ENCODE assay signal across 21 cellular contexts in genomic region chr1:221085712-221086111, GRCh38.
DNase-seq lines count a peak whose midpoint lies in the region; ATAC-seq and TF ChIP-seq lines count a peak whose summit lies in the region.
"Had no signal": no experiment of that assay in that cellular context is flagged by ENCODE, and none has a peak within 500 bp of the region (broad histone marks: within the 10 kb centered on the region; RNA-seq: fewer than 3 reads in every experiment).

No MANE protein-coding gene starts in this region.

- H3K9me3 ChIP-seq in mesenchymal stem cell (ENCODE audit: control insufficient read depth, low read length), result no peaks in the 10 kb centered on the region

- no peak overlapping the region for H3K23ac ChIP-seq in mesenchymal stem cell (ENCODE audit: low read length in 2 of 2)

- H3K27me3 ChIP-seq in mesenchymal stem cell (ENCODE audit: control insufficient read depth in 1 of 2, insufficient read depth in 1 of 2, low read length in 2 of 2), result no peaks in the 10 kb centered on the region

- no peak overlapping the region for H3K27ac ChIP-seq in mesenchymal stem cell (ENCODE audit: low read length, poor library complexity, severe bottlenecking)
- H3K27ac ChIP-seq: 22Rv1 had no signal

- no peaks in the 10 kb centered on the region for H3K27me3 Mint-ChIP-seq in WTC11 (ENCODE audit: low read depth)
- H3K27me3 Mint-ChIP-seq: CD4-positive, CD25-positive, alpha-beta regulatory T cell; central memory CD8-positive, alpha-beta T cell; stimulated activated naive B cell treated with anti-CD40 and anti-IgM and Interleukin-4, amounts not matched to agents 10 μg/mL and 1 μg/mL and 100 μg/mL, for 72 hours had no signal

- WGBS in mesenchymal stem cell, result 38% methylated on average over 1 of the region's 1 CpG

- H3K9me3 Mint-ChIP-seq in WTC11, result no peaks in the 10 kb centered on the region
- H3K9me3 Mint-ChIP-seq: type B pancreatic cell had no signal

- POLR2A ChIA-PET in GM10248 (lab: Yijun Ruan, JAX), result no interaction called here
- POLR2A ChIA-PET in WTC11 (lab: Charles Lee), result no interaction called here

- H3K4ac ChIP-seq in mesenchymal stem cell (ENCODE audit: low read depth in 1 of 2, low read length in 2 of 2), result no peak overlapping the region

- no peak overlapping the region for H3K4me3 ChIP-seq in mesenchymal stem cell (ENCODE audit: insufficient read depth in 1 of 2, low read depth in 1 of 2, low read length in 2 of 2)

- H2AFZ ChIP-seq in mesenchymal stem cell (ENCODE audit: low read depth, low read length), result no peak overlapping the region

- H2BK15ac ChIP-seq in mesenchymal stem cell (ENCODE audit: low read depth, poor library complexity, severe bottlenecking), result no peak overlapping the region

- ATAC-seq in WTC11, result no peak
- ATAC-seq: activated T-cell treated with anti-CD3 and anti-CD28 coated beads, Interleukin-2, amount 50 U/mL, for 72 hours; stimulated activated naive B cell treated with anti-CD40 and anti-IgM and Interleukin-4, amounts not matched to agents 10 μg/mL and 1 μg/mL and 100 μg/mL, for 72 hours had no signal

- DNase-seq in NCI-H82 (lab: John Stamatoyannopoulos, UW), result peak; percentile 60
- DNase-seq in NCI-H82 treated with DMSO at 0.1 percent for 48 hours (lab: John Stamatoyannopoulos, UW; ENCODE audit: unreplicated experiment), result no peak
- peak; percentile 44 for DNase-seq in EL
- peak; percentile 52 for DNase-seq in NOMO-1 treated with DMSO at 0.1 percent for 48 hours (lab: John Stamatoyannopoulos, UW; ENCODE audit: unreplicated experiment)
- peak; percentile 14 for DNase-seq in mesenchymal stem cell
- DNase-seq in GM10248 (ENCODE audit: extremely low spot score), result no peak
- DNase-seq in hepatic stellate cell (ENCODE audit: low spot score), result no peak
- no peak for DNase-seq in WTC11 (ENCODE audit: low spot score)
- DNase-seq: activated CD4-positive, alpha-beta T cell treated with anti-CD3 and anti-CD28 coated beads, Interleukin-2, amount 50 U/mL, for 48 hours; activated T-cell treated with anti-CD3 and anti-CD28 coated beads, Interleukin-2, amount 50 U/mL, for 72 hours; Calu3; CD4-positive, CD25-positive, alpha-beta regulatory T cell; DND-41; hippocampal formation; NCI-H1930; NCI-H510A treated with DMSO at 0.1 percent for 48 hours; stimulated activated naive B cell treated with anti-CD40 and anti-IgM and Interleukin-4, amounts not matched to agents 10 μg/mL and 1 μg/mL and 100 μg/mL, for 72 hours had no signal

- H3K79me1 ChIP-seq in mesenchymal stem cell (replicated peaks; ENCODE audit: low read length, poor library complexity, severe bottlenecking), result no peaks in the 10 kb centered on the region

- no peak overlapping the region for H2BK120ac ChIP-seq in mesenchymal stem cell (ENCODE audit: low read depth, low read length)

- no peak overlapping the region for H4K8ac ChIP-seq in mesenchymal stem cell (ENCODE audit: low read length)

- H2BK12ac ChIP-seq in mesenchymal stem cell (ENCODE audit: low read length in 2 of 2), result no peak overlapping the region

- H3K4me3 Mint-ChIP-seq in WTC11, result no peak overlapping the region
- H3K4me3 Mint-ChIP-seq: activated T-cell treated with anti-CD3 and anti-CD28 coated beads, Interleukin-2, amount 50 U/mL, for 72 hours; CD4-positive, CD25-positive, alpha-beta regulatory T cell; central memory CD8-positive, alpha-beta T cell; nephron; stimulated activated naive B cell treated with anti-CD40 and anti-IgM and Interleukin-4, amounts not matched to agents 10 μg/mL and 1 μg/mL and 100 μg/mL, for 72 hours; type B pancreatic cell had no signal

- no peak overlapping the region for H3K27ac Mint-ChIP-seq in WTC11
- H3K27ac Mint-ChIP-seq: activated T-cell treated with anti-CD3 and anti-CD28 coated beads, Interleukin-2, amount 50 U/mL, for 72 hours; CD4-positive, CD25-positive, alpha-beta regulatory T cell; nephron; stimulated activated naive B cell treated with anti-CD40 and anti-IgM and Interleukin-4, amounts not matched to agents 10 μg/mL and 1 μg/mL and 100 μg/mL, for 72 hours; type B pancreatic cell had no signal

- H3K36me3 Mint-ChIP-seq in WTC11, result no peaks in the 10 kb centered on the region
- H3K36me3 Mint-ChIP-seq: CD4-positive, CD25-positive, alpha-beta regulatory T cell; type B pancreatic cell had no signal

- H4K91ac ChIP-seq in mesenchymal stem cell (ENCODE audit: low read length), result no peak overlapping the region

- H2BK5ac ChIP-seq in mesenchymal stem cell (ENCODE audit: low read depth, low read length, poor library complexity, severe bottlenecking), result no peak overlapping the region

- no peaks in the 10 kb centered on the region for H3K36me3 ChIP-seq in mesenchymal stem cell (ENCODE audit: control insufficient read depth in 1 of 2, insufficient read depth in 2 of 2, low read depth in 1 of 2, low read length in 2 of 2)

- H2AK5ac ChIP-seq in mesenchymal stem cell (ENCODE audit: low read length, severe bottlenecking), result no peak overlapping the region

- H3K18ac ChIP-seq in mesenchymal stem cell (ENCODE audit: low read depth in 1 of 2, low read length in 2 of 2), result no peak overlapping the region

- CTCF ChIA-PET in GM10248 (lab: Yijun Ruan, JAX) (interaction anchor here (2.5 kb wide), 1 partner anchor 14 kb away, joined by 7 read pairs; no protein-coding TSS in a partner anchor), WTC11 (lab: Charles Lee) (no interaction called here)

- TF ChIP-seq CTCF in GM10248 (IDR thresholded peaks at IDR 0.05; ENCODE audit: control extremely low read depth, extremely low read depth, low read depth, missing control alignments) (no peak), WTC11 (IDR thresholded peaks at IDR 0.05) (no peak)

- H3K14ac ChIP-seq in mesenchymal stem cell (ENCODE audit: low read length in 2 of 2), result no peak overlapping the region

- no peak overlapping the region for H3K9ac ChIP-seq in mesenchymal stem cell (ENCODE audit: low read length)

- peaks cover 2% of the 10 kb centered on the region for H3K4me1 ChIP-seq in mesenchymal stem cell (ENCODE audit: control insufficient read depth, insufficient read depth, low read depth, low read length)

- no peak overlapping the region for H3K4me2 ChIP-seq in mesenchymal stem cell (ENCODE audit: low read length, poor library complexity, severe bottlenecking)

- no peaks in the 10 kb centered on the region for H3K4me1 Mint-ChIP-seq in WTC11
- H3K4me1 Mint-ChIP-seq: CD4-positive, CD25-positive, alpha-beta regulatory T cell; central memory CD8-positive, alpha-beta T cell; nephron had no signal

TF ChIP-seq in WTC11, 78 proteins besides CTCF, POLR2A, EP300 and RAD21:
- TF ChIP-seq GTF2I (CRISPR knock-in tag; conservative IDR thresholded peaks at IDR 0.05) (no peak), NR1H2 (CRISPR knock-in tag; IDR thresholded peaks at IDR 0.05) (no peak), FOXP4 (CRISPR knock-in tag; IDR thresholded peaks at IDR 0.05) (no peak), ZBTB21 (CRISPR knock-in tag; IDR thresholded peaks at IDR 0.05; ENCODE audit: borderline replicate concordance) (no peak), SP1 (CRISPR knock-in tag; conservative IDR thresholded peaks at IDR 0.05) (no peak), TEAD1 (CRISPR knock-in tag; IDR thresholded peaks at IDR 0.05) (no peak), NFE2L1 (CRISPR knock-in tag; IDR thresholded peaks at IDR 0.05) (no peak), ZNF263 (CRISPR knock-in tag; IDR thresholded peaks at IDR 0.05; ENCODE audit: low read depth) (no peak), ETV6 (CRISPR knock-in tag; IDR thresholded peaks at IDR 0.05) (no peak), ATF3 (CRISPR knock-in tag; conservative IDR thresholded peaks at IDR 0.05) (no peak), ZNF396 (CRISPR knock-in tag; IDR thresholded peaks at IDR 0.05; ENCODE audit: borderline replicate concordance) (no peak), IRF1 (CRISPR knock-in tag; IDR thresholded peaks at IDR 0.05) (no peak), SMAD3 (CRISPR knock-in tag; IDR thresholded peaks at IDR 0.05; ENCODE audit: borderline replicate concordance) (no peak)

Comparison
In these comparisons a context has a peak if more than half of its experiments do, and no peak if none do; other contexts are left out.
1. DNase-seq: peak in NCI-H82 (single experiment), EL (single experiment), NOMO-1 treated with DMSO at 0.1 percent for 48 hours (single experiment) and mesenchymal stem cell (single experiment); none in NCI-H82 treated with DMSO at 0.1 percent for 48 hours (single experiment), GM10248 (single experiment), hepatic stellate cell (single experiment) and WTC11 (single experiment).